1 cellular context compared by ENCODE assay signal in the genomic region with DNA sequence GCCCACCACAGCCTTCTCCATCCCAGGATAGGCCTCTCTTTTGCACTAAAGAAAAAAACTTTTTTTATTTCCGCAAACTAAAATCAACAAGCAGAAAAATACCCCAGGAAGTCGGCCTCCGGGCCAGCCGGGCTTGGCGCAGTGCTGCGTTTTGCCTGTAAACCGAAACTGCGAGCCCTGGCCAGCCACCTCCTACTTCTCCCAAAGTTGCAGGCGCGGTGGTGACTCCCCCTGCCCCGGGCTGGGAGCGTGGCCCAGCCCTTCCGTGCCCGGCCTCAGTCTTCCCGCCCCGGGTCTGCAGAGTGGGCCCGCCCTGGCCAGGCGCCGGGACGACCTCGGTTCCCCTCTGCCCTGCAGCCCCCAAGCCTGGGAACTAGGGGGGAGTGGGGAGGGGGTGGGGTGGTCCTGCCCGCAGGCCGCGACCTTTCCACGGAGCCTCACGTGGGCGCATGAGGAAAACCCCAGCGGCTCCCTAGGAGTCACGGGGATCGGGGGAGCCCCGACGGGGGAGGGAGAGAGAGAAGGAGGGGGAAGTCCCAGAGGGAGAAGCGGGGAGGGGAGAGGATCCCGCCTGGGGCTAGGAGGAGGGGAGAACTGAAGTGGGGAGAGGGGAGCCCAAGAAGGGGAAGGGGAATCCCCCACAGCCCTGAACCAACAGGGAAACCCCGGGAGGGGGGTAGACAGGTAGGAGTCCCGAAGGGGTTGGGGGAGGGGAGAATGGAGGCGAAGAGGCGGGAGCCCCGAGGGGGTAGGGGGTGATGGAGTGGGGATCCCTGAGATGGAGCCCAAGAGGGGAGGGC.
TF ChIP-seq lines count a peak whose summit lies in the region.

No MANE protein-coding gene starts in this region.

TF ChIP-seq in WTC11, 78 proteins besides CTCF, POLR2A, EP300 and RAD21 (continued from another document):
- TF ChIP-seq PRDM15 (CRISPR knock-in tag; IDR thresholded peaks at IDR 0.05) = no peak
- TF ChIP-seq NFE2L1 (CRISPR knock-in tag; IDR thresholded peaks at IDR 0.05) = no peak
- TF ChIP-seq, protein P1, sequence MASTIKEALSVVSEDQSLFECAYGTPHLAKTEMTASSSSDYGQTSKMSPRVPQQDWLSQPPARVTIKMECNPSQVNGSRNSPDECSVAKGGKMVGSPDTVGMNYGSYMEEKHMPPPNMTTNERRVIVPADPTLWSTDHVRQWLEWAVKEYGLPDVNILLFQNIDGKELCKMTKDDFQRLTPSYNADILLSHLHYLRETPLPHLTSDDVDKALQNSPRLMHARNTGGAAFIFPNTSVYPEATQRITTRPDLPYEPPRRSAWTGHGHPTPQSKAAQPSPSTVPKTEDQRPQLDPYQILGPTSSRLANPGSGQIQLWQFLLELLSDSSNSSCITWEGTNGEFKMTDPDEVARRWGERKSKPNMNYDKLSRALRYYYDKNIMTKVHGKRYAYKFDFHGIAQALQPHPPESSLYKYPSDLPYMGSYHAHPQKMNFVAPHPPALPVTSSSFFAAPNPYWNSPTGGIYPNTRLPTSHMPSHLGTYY (CRISPR knock-in tag; IDR thresholded peaks at IDR 0.05) = no peak
- no peak for TF ChIP-seq RELA (CRISPR knock-in tag; IDR thresholded peaks at IDR 0.05; ENCODE audit: borderline replicate concordance)
